Comparison of ENCODE assay signal across 4 cellular contexts in the genomic region with DNA sequence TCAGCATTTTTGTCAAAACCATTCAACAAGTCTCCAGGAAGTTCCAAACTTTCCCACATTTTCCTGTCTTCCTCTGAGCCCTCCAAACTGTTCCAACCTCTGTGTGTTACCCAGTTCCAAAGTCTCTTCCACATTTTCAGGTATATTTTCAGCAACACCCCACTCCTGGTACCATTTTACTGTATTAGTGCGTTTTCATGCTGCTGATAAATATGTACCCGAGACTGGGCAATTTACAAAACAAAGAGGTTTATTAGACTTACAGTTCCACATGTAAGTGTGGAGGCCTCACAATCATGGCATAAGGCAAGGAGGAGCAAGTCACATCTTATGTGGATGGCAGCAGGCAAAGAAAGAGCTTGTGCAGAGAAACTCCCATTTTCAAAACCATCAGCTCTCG.
A peak's percentile ranks its signal among the peaks of the same experiment; 100 is the strongest.
DNase-seq lines count a peak whose midpoint lies in the region; ATAC-seq, FAIRE-seq and TF ChIP-seq lines count a peak whose summit lies in the region.
"Not testable (repeated sequence)": the region's sequence is repeated elsewhere in the genome, so short reads cannot be mapped to it uniquely, and the experiment has no call there.

No MANE protein-coding gene starts in this region.

- H3K4me1 Mint-ChIP-seq in Calu3 (ENCODE audit: low read depth, unreplicated experiment) = not testable (repeated sequence)

- TF ChIP-seq RAD21 in K562 (CRISPR knock-in tag; conservative IDR thresholded peaks at IDR 0.05 in 1 of 2, IDR thresholded peaks at IDR 0.05 in 1 of 2) = not testable (repeated sequence)

- POLR2A ChIA-PET in HEK293 (lab: Yijun Ruan, JAX); K562 (lab: Yijun Ruan, JAX): not testable (repeated sequence)

- FAIRE-seq in K562 (lab: Jason Lieb, UNC) = not testable (repeated sequence)

- not testable (repeated sequence) for H2AFZ ChIP-seq in K562 (ENCODE audit: low read depth, low read length)

- peaks cover 20% of the 10 kb centered on the region for H3K9me3 Mint-ChIP-seq in Calu3 (ENCODE audit: low read depth, unreplicated experiment)

- H3K36me3 ChIP-seq in HEK293 (ENCODE audit: control insufficient read depth in 2 of 2, insufficient read depth in 1 of 2, low read length in 2 of 2); K562 (ENCODE audit: control insufficient read depth, insufficient read depth, low read length); esophagus muscularis mucosa: not testable (repeated sequence)

- not testable (repeated sequence) for H3K4me3 Mint-ChIP-seq in Calu3 (ENCODE audit: low read depth, unreplicated experiment)

- not testable (repeated sequence) for H4K20me1 ChIP-seq in K562 (replicated peaks; ENCODE audit: control insufficient read depth, insufficient read depth, low read length)

- H3K9me1 ChIP-seq in K562 (ENCODE audit: control insufficient read depth, insufficient read depth, low read length) = not testable (repeated sequence)

- H3K27ac ChIP-seq in HEK293 (ENCODE audit: extremely low read depth, low read depth, low read length); K562 (ENCODE audit: extremely low read depth, low read depth, low read length); esophagus muscularis mucosa (replicated peaks in 1 of 4): not testable (repeated sequence)

- 0% methylated on average over 3 of the region's 3 CpGs for WGBS in K562 (ENCODE audit: insufficient coverage, low coverage, missing lambda C conversion rate)
- 97% methylated on average over 3 of the region's 3 CpGs for WGBS in esophagus muscularis mucosa

- in situ Hi-C loops in K562 (cut with MboI) = not testable (repeated sequence)

- intact Hi-C loops in Calu3 (cut with micrococcal nuclease; ENCODE audit: unreplicated experiment); K562 (cut with micrococcal nuclease); esophagus muscularis mucosa (cut with DNase I): not testable (repeated sequence)

- CTCF ChIA-PET in Calu3 (lab: Charles Lee); HEK293 (lab: Yijun Ruan, JAX); K562 (lab: Yijun Ruan, JAX; ENCODE audit: low intra/inter-chr PET ratio): not testable (repeated sequence)

- peak overlapping the region; percentile 30 for H3K27ac Mint-ChIP-seq in Calu3 (ENCODE audit: unreplicated experiment)

- ATAC-seq in K562 = not testable (repeated sequence)

- DNase-seq in Calu3; K562 (ENCODE audit: extremely low read depth in 1 of 4, low spot score in 3 of 4): not testable (repeated sequence)
- peak; percentile 55 for DNase-seq in esophagus muscularis mucosa (ENCODE audit: extremely low spot score)

- TF ChIP-seq POLR2A in K562 (conservative IDR thresholded peaks at IDR 0.05); esophagus muscularis mucosa (IDR thresholded peaks at IDR 0.05; ENCODE audit: low read depth): not testable (repeated sequence)

- H3K79me2 ChIP-seq in K562 (ENCODE audit: control insufficient read depth, insufficient read depth, low read length) = not testable (repeated sequence)

- not testable (repeated sequence) for TF ChIP-seq CTCF in Calu3 (IDR thresholded peaks at IDR 0.05; ENCODE audit: unreplicated experiment); HEK293 (tag by site-specific recombination; IDR thresholded peaks at IDR 0.05); K562 (IDR thresholded peaks at IDR 0.05 in 2 of 3, conservative IDR thresholded peaks at IDR 0.05 in 1 of 3; ENCODE audit: insufficient read depth in 2 of 3, low read depth in 1 of 3, low read length in 3 of 3); esophagus muscularis mucosa (IDR thresholded peaks at IDR 0.05)

- TF ChIP-seq EP300 in K562 (IDR thresholded peaks at IDR 0.05; ENCODE audit: low read length); esophagus muscularis mucosa (IDR thresholded peaks at IDR 0.05): not testable (repeated sequence)

- H3K4me3 ChIP-seq in HEK293 (ENCODE audit: low read depth, low read length); K562; esophagus muscularis mucosa: not testable (repeated sequence)

- H3K9me3 ChIP-seq in HEK293 (ENCODE audit: control insufficient read depth, insufficient read depth, low read depth, low read length); K562 (replicated peaks; ENCODE audit: control insufficient read depth, insufficient read depth, low read depth, low read length): not testable (repeated sequence)
- H3K9me3 ChIP-seq in esophagus muscularis mucosa = peaks cover 0 to 13% (median 9%) of the 10 kb centered on the region in 4 donors

- BruUV-seq in Calu3 (replicated peaks; lab: Mats Ljungman, UMichigan); K562 (replicated peaks; lab: Mats Ljungman, UMichigan): not testable (repeated sequence)

- not testable (repeated sequence) for H3K27me3 Mint-ChIP-seq in Calu3 (ENCODE audit: unreplicated experiment)

- not testable (repeated sequence) for H3K27me3 ChIP-seq in K562 (ENCODE audit: control insufficient read depth in 2 of 2, insufficient read depth in 2 of 2, low read length in 2 of 2); esophagus muscularis mucosa

- H3K9ac ChIP-seq in K562 (ENCODE audit: insufficient read depth in 1 of 2, low read depth in 2 of 2, low read length in 2 of 2) = not testable (repeated sequence)

- not testable (repeated sequence) for H3K36me3 Mint-ChIP-seq in Calu3 (ENCODE audit: insufficient read depth, unreplicated experiment)

- not testable (repeated sequence) for H3K4me1 ChIP-seq in HEK293 (ENCODE audit: control insufficient read depth, insufficient read depth, low read length); K562 (replicated peaks in 1 of 2; ENCODE audit: control insufficient read depth in 2 of 2, insufficient read depth in 2 of 2, low read length in 2 of 2)
- H3K4me1 ChIP-seq in esophagus muscularis mucosa = peaks cover 5 to 13% (median 9%) of the 10 kb centered on the region in 4 donors

- not testable (repeated sequence) for H3K4me2 ChIP-seq in K562 (ENCODE audit: insufficient read depth, low read length)

TF ChIP-seq in HEK293, 187 proteins besides CTCF, POLR2A, EP300 and RAD21:
- TF ChIP-seq ZNF707 (tag by site-specific recombination; IDR thresholded peaks at IDR 0.05) = peak; percentile 89
TF ChIP-seq in HEK293: peak in this region for 1; not testable (repeated sequence) for 186.

TF ChIP-seq in K562, 482 proteins besides CTCF, POLR2A, EP300 and RAD21:
- TF ChIP-seq ZNF707 (CRISPR knock-in tag; conservative IDR thresholded peaks at IDR 0.05) = peak; percentile 94
